ENCODE assay signal across 12 cellular contexts in the genomic region with DNA sequence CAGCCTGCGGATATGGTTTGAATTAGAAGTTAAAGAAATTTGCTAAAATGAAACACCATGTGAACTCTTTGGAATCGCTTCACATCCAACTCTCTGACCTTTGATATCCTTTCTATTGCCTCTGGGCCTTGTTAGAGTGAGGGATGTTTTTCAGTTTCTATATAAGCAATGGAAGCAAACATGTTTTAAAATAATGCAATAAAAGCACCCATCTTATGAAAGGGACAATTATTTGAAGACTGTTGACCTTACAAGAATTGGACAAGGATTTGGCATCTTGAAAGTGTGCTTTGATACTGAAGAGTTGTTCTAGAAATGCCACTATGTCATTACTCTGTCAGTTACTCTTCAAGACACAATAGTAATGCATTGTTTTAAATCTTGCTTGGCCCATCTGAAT.
"Had no signal": no experiment of that assay in that cellular context is flagged by ENCODE, and none has a peak within 500 bp of the region (broad histone marks: within the 10 kb centered on the region; RNA-seq: fewer than 3 reads in every experiment).

No MANE protein-coding gene starts in this region.

- DNase-seq: Kasumi-1, MM.1S, NCI-H1092 treated with DMSO at 0.1 percent for 48 hours, NCI-H1436, NCI-H187 treated with DMSO at 0.1 percent for 48 hours, NCI-H2029 treated with DMSO at 0.1 percent for 48 hours, NCI-H2171 treated with DMSO at 0.1 percent for 48 hours, NCI-H524, NCI-H69, NCI-H774, SHP77 treated with DMSO at 0.1 percent for 48 hours, SJCRH30 had no signal
